In the genomic region with DNA sequence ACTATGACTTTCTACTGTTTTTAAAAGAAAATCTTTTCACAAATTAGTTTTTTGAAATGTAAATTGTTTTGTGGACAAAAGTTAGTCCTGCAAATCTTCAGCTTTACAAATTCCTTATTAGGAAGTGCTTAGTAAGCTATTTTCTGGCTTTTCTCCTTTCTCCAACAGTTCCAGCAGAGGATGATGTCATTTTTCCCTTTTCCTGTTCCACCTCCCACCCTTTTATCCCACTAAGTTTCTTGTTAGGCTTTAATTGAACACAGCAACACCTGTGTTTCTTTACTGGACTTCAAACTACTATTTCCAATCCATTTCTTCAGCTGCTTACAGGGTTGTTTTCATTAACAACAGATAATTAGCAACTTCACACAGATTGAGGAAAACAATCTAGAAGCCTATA, we compare ENCODE assay signal across 1 cellular context.
TF ChIP-seq lines count a peak whose summit lies in the region.

No MANE protein-coding gene starts in this region.

TF ChIP-seq in HepG2, 621 proteins besides CTCF, POLR2A, EP300 and RAD21 (continued from another document):
- no peak for TF ChIP-seq ZNF709 (CRISPR knock-in tag; IDR thresholded peaks at IDR 0.05)
- TF ChIP-seq, protein P1, sequence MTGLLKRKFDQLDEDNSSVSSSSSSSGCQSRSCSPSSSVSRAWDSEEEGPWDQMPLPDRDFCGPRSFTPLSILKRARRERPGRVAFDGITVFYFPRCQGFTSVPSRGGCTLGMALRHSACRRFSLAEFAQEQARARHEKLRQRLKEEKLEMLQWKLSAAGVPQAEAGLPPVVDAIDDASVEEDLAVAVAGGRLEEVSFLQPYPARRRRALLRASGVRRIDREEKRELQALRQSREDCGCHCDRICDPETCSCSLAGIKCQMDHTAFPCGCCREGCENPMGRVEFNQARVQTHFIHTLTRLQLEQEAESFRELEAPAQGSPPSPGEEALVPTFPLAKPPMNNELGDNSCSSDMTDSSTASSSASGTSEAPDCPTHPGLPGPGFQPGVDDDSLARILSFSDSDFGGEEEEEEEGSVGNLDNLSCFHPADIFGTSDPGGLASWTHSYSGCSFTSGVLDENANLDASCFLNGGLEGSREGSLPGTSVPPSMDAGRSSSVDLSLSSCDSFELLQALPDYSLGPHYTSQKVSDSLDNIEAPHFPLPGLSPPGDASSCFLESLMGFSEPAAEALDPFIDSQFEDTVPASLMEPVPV (CRISPR knock-in tag; IDR thresholded peaks at IDR 0.05), result no peak
- peak; percentile 90 for TF ChIP-seq MAFF (IDR thresholded peaks at IDR 0.05; ENCODE audit: low read depth, low read length)
- no peak for TF ChIP-seq CBX2 (IDR thresholded peaks at IDR 0.05; ENCODE audit: low read depth, low read length)
- no peak for TF ChIP-seq CBX2 (CRISPR knock-in tag; IDR thresholded peaks at IDR 0.05; ENCODE audit: low read depth)
- TF ChIP-seq ATF7 (IDR thresholded peaks at IDR 0.05), result peak; percentile 65
- no peak for TF ChIP-seq ATF7 (CRISPR knock-in tag; IDR thresholded peaks at IDR 0.05)
